2 cellular contexts compared by ENCODE assay signal in genomic region chr12:103053089-103053488, GRCh38.
TF ChIP-seq lines count a peak whose summit lies in the region.

No MANE protein-coding gene starts in this region.

TF ChIP-seq in HepG2, 621 proteins besides CTCF, POLR2A, EP300 and RAD21:
- TF ChIP-seq CEBPB (IDR thresholded peaks at IDR 0.05; ENCODE audit: borderline replicate concordance, low read depth, low read length) = peak; percentile 63; the same call in 1 of the 2 replicates
- TF ChIP-seq NONO (IDR thresholded peaks at IDR 0.05) = no peak
- no peak for TF ChIP-seq NONO (CRISPR knock-in tag; conservative IDR thresholded peaks at IDR 0.05)

TF ChIP-seq in H1, 55 proteins besides CTCF, POLR2A, EP300 and RAD21:
- TF ChIP-seq CTBP2 (IDR thresholded peaks at IDR 0.05; ENCODE audit: borderline replicate concordance, insufficient read depth, insufficient read length, low read length) = no peak
- TF ChIP-seq CEBPB (IDR thresholded peaks at IDR 0.05; ENCODE audit: low read depth, low read length) = 0 out of 2 replicates have a peak, but pooled peaks have one; percentile 38
- TF ChIP-seq YY1 (IDR thresholded peaks at IDR 0.05; ENCODE audit: low read depth, low read length) = no peak
- TF ChIP-seq USF2 (IDR thresholded peaks at IDR 0.05; ENCODE audit: low read length) = no peak
- no peak for TF ChIP-seq KDM5A (IDR thresholded peaks at IDR 0.05; ENCODE audit: low read length)
TF ChIP-seq in H1: peak in this region for 1.
